Comparison of ENCODE assay signal across 9 cellular contexts in the genomic region with DNA sequence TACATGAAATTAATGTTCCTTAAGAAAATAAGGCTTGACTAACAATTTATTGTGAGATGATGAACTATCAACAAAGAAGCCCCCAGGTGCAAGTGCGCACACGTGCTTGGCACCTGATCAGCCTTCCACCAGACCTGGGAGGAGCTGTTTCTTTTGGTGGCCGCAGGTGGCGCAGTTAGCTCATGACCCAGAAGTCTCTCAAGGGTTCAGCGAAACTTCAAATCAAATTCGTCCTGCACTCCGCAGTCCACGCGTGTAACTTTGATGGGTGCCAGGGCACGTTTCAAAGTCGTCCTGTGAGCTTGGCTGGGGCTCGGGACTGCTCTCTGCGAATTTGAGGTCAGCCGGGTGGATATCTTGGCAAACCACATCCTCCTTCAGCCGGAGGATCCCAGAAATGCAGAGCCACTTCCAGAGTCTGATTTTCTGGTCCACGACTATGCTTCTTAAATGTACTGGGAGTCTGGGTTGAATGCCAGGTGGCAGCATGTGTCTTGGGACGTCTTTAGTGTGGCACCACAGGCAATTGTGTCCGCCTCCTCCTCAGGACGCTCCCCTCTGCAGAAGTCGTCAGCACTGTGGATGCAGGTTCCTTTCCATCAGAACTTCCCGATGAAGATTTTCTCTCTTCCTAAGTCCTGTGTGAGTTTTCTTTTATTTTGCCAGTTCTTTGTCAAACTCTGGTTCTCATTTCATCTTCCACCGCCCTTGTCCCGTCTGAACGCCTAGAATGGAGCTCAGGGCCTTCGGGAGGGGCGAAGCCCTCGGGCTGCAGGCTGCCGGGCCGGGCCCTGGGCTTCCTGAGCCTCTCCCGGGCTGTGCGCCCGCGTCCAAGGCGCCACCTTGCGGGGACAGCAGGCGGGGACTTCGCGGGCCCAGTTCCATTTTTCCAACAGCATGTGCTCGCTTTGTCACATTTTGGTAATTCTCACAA.
DNase-seq lines count a peak whose midpoint lies in the region; ATAC-seq, FAIRE-seq and TF ChIP-seq lines count a peak whose summit lies in the region.
"Had no signal": no experiment of that assay in that cellular context is flagged by ENCODE, and none has a peak within 500 bp of the region (broad histone marks: within the 10 kb centered on the region; RNA-seq: fewer than 3 reads in every experiment).

No MANE protein-coding gene starts in this region.

- H3K27ac ChIP-seq in A673 (ENCODE audit: low read depth, low read length, poor library complexity, severe bottlenecking) (no peak overlapping the region), IMR-90 (ENCODE audit: insufficient read depth, low read length) (no peak overlapping the region), astrocyte (ENCODE audit: low read depth, low read length) (no peak overlapping the region), left lung (no peak overlapping the region), thoracic aorta (no peak overlapping the region)

- H3K23ac ChIP-seq in IMR-90 (ENCODE audit: low read depth, low read length) = no peak overlapping the region

- peak; percentile 55 for TF ChIP-seq RAD21 in IMR-90 (IDR thresholded peaks at IDR 0.05; ENCODE audit: low read length)

- peak overlapping the region; percentile 0; the same call in 1 of the 2 replicates for H2AK5ac ChIP-seq in IMR-90 (ENCODE audit: low read depth, low read length)

- BruUV-seq in A673 (replicated peaks; lab: Mats Ljungman, UMichigan) (no TSS peak), IMR-90 (replicated peaks; lab: Mats Ljungman, UMichigan) (no TSS peak)

- peaks cover 0 to 2% of the 10 kb centered on the region in 2 experiments; a peak in 1 of 4 replicates for H3K79me1 ChIP-seq in IMR-90 (ENCODE audit: low read depth in 1 of 2, low read length in 2 of 2)

- in situ Hi-C loops in IMR-90 (cut with MboI; ENCODE audit: low sequenced_read_pairs) = no loop called here

- H2BK120ac ChIP-seq in IMR-90 (ENCODE audit: low read depth, low read length) = peak overlapping the region; percentile 47

- no peaks in the 10 kb centered on the region for H3K27me3 ChIP-seq in A673 (replicated peaks; ENCODE audit: insufficient read depth, low read depth, low read length, poor library complexity)
- H3K27me3 ChIP-seq in IMR-90 (ENCODE audit: control insufficient read depth, insufficient read depth, low read length) = no peaks in the 10 kb centered on the region
- H3K27me3 ChIP-seq in astrocyte (ENCODE audit: insufficient read depth, low read length) = no peaks in the 10 kb centered on the region
- no peaks in the 10 kb centered on the region for H3K27me3 ChIP-seq in left lung
- no peaks in the 10 kb centered on the region for H3K27me3 ChIP-seq in thoracic aorta (replicated peaks; ENCODE audit: insufficient read depth)

- H3K4me2 ChIP-seq in IMR-90 (ENCODE audit: low read depth, low read length) (no peak overlapping the region), astrocyte (ENCODE audit: low read length) (no peak overlapping the region)

- TF ChIP-seq POLR2A in IMR-90 (IDR thresholded peaks at IDR 0.05; ENCODE audit: low read depth, low read length) = no peak

- no peaks in the 10 kb centered on the region for H3K4me1 ChIP-seq in A673 (ENCODE audit: insufficient read depth, low read length, poor library complexity, severe bottlenecking)
- H3K4me1 ChIP-seq in IMR-90 (ENCODE audit: control insufficient read depth, insufficient read depth, low read length) = peaks cover 3% of the 10 kb centered on the region; the same call in 1 of the 2 replicates
- no peaks in the 10 kb centered on the region for H3K4me1 ChIP-seq in astrocyte (ENCODE audit: insufficient read depth, low read length)
- no peaks in the 10 kb centered on the region for H3K4me1 ChIP-seq in left lung
- H3K4me1 ChIP-seq in thoracic aorta (ENCODE audit: control insufficient read depth in 1 of 2, low read depth in 2 of 2) = no peaks in the 10 kb centered on the region

- WGBS in IMR-90 (ENCODE audit: extremely low coverage in 2 of 2, insufficient read length in 1 of 2), 2 experiments = 59% methylated on average over 17 of the region's 39 CpGs; no CpG with 5 or more reads in 1 of the 2 experiments

- peak overlapping the region; percentile 61 for H2AFZ ChIP-seq in IMR-90 (replicated peaks; ENCODE audit: low read length, poor library complexity)
- H2AFZ ChIP-seq in astrocyte (ENCODE audit: low read depth, low read length) = peak overlapping the region; percentile 43

- no peak overlapping the region for H3K9ac ChIP-seq in IMR-90 (ENCODE audit: low read depth, low read length)
- H3K9ac ChIP-seq in astrocyte (ENCODE audit: low read length) = no peak overlapping the region

- peaks cover 13% of the 10 kb centered on the region for H3K9me3 Mint-ChIP-seq in astrocyte (ENCODE audit: unreplicated experiment)

- 0 out of 2 replicates have a peak, but pooled peaks cover 2% of the 10 kb centered on the region for H3K9me1 ChIP-seq in IMR-90 (ENCODE audit: insufficient read depth, low read length)

- peak overlapping the region; percentile 31 to 39; a peak in 2 of 4 replicates for H4K8ac ChIP-seq in IMR-90 (ENCODE audit: low read depth in 2 of 2, low read length in 2 of 2)

- POLR2A ChIA-PET in A673 (lab: Charles Lee; ENCODE audit: low non-redundant PET) = no interaction called here
- POLR2A ChIA-PET in IMR-90 (lab: Charles Lee; ENCODE audit: unreplicated experiment) = no interaction called here

- DNase-seq in A673 (ENCODE audit: low spot score) = peak; percentile 23
- no peak for DNase-seq in IMR-90
- no peak for DNase-seq in astrocyte (ENCODE audit: low read depth)
- DNase-seq in left lung = peak; percentile 44 to 87
- no peak for DNase-seq in thoracic aorta (ENCODE audit: low spot score)
- DNase-seq in GM19239 (ENCODE audit: insufficient read length, low spot score) = no peak
- no peak for DNase-seq in KG1 (lab: John Stamatoyannopoulos, UW)

- FAIRE-seq in astrocyte (lab: Jason Lieb, UNC) (no peak), GM19239 (lab: Jason Lieb, UNC) (no peak)

- no peaks in the 10 kb centered on the region for H3K79me2 ChIP-seq in astrocyte (ENCODE audit: insufficient read depth, low read length)

- H3K4me3 ChIP-seq in A673 (ENCODE audit: low read depth, low read length, poor library complexity, severe bottlenecking) (no peak overlapping the region), IMR-90 (ENCODE audit: insufficient read depth, low read depth, low read length) (no peak overlapping the region), astrocyte (ENCODE audit: insufficient read depth, low read depth, low read length) (no peak overlapping the region), left lung (no peak overlapping the region), thoracic aorta (peak overlapping the region; percentile 61)

- H3K9me3 ChIP-seq in A673 (ENCODE audit: low read depth, low read length, poor library complexity, severe bottlenecking) = no peaks in the 10 kb centered on the region
- peaks cover 9% of the 10 kb centered on the region; the same call in 1 of the 2 replicates for H3K9me3 ChIP-seq in IMR-90 (ENCODE audit: control insufficient read depth, insufficient read depth, low read length)
- H3K9me3 ChIP-seq in astrocyte (ENCODE audit: insufficient read depth, low read depth, low read length) = peaks cover 5% of the 10 kb centered on the region
- H3K9me3 ChIP-seq in left lung = no peaks in the 10 kb centered on the region
- H3K9me3 ChIP-seq in thoracic aorta = peaks cover 2% of the 10 kb centered on the region

- CTCF ChIA-PET in A673 (lab: Charles Lee) = no interaction called here
- CTCF ChIA-PET in IMR-90 (lab: Yijun Ruan, JAX) = interaction anchor here (0.9 to 1.2 kb wide), 2 partner anchors 13 to 76 kb away, joined by 3 to 6 read pairs; no protein-coding TSS in a partner anchor

- no peak overlapping the region for H3K18ac ChIP-seq in IMR-90 (ENCODE audit: low read depth, low read length)

- no peak overlapping the region for H2BK5ac ChIP-seq in IMR-90 (ENCODE audit: low read depth, low read length, poor library complexity, severe bottlenecking)

- dilution Hi-C loops in IMR-90 (cut with HindIII; ENCODE audit: low sequenced_read_pairs, unreplicated experiment) = no loop called here

- H3K27ac Mint-ChIP-seq in astrocyte (ENCODE audit: unreplicated experiment) = no peak overlapping the region
- H3K27ac Mint-ChIP-seq: nephron had no signal

- H3K14ac ChIP-seq in IMR-90 (replicated peaks; ENCODE audit: low read depth, low read length) = 0 out of 2 replicates have a peak overlapping the region, but pooled peaks have one; percentile 13

- H2AK9ac ChIP-seq in IMR-90 (replicated peaks; ENCODE audit: low read depth, low read length, poor library complexity) = no peak overlapping the region

- no peak overlapping the region for H3K56ac ChIP-seq in IMR-90 (ENCODE audit: extremely low read depth, insufficient read depth, low read length)

- H3K4me3 Mint-ChIP-seq in astrocyte (ENCODE audit: unreplicated experiment) = no peak overlapping the region
- H3K4me3 Mint-ChIP-seq: nephron had no signal

- H2BK15ac ChIP-seq in IMR-90 (ENCODE audit: low read depth, low read length) = 0 out of 3 replicates have a peak overlapping the region, but pooled peaks have one; percentile 25

- H2BK20ac ChIP-seq in IMR-90 (ENCODE audit: low read depth, low read length) = peak overlapping the region; percentile 59; the same call in 1 of the 2 replicates

- H4K5ac ChIP-seq in IMR-90 (ENCODE audit: low read depth, low read length) = no peak overlapping the region

- TF ChIP-seq CTCF in A673 (conservative IDR thresholded peaks at IDR 0.05; ENCODE audit: low read depth, low read length) = peak; percentile 56
- peak; percentile 46 for TF ChIP-seq CTCF in IMR-90 (conservative IDR thresholded peaks at IDR 0.05; ENCODE audit: low read depth, low read length)
- TF ChIP-seq CTCF in astrocyte (IDR thresholded peaks at IDR 0.05; ENCODE audit: insufficient read depth, low read depth, low read length) = peak; percentile 58
- TF ChIP-seq CTCF in left lung (IDR thresholded peaks at IDR 0.05) = peak; percentile 57 to 59
- TF ChIP-seq CTCF in thoracic aorta (IDR thresholded peaks at IDR 0.05) = peak; percentile 45

- H3K36me3 ChIP-seq in A673 (ENCODE audit: insufficient read depth, low read length, poor library complexity, severe bottlenecking) (no peaks in the 10 kb centered on the region), IMR-90 (ENCODE audit: control insufficient read depth, insufficient read depth, low read length) (no peaks in the 10 kb centered on the region), astrocyte (ENCODE audit: insufficient read depth, low read length) (no peaks in the 10 kb centered on the region), left lung (no peaks in the 10 kb centered on the region), thoracic aorta (no peaks in the 10 kb centered on the region)

- H4K20me1 ChIP-seq in IMR-90 (ENCODE audit: insufficient read depth, low read length) = no peaks in the 10 kb centered on the region
- no peaks in the 10 kb centered on the region for H4K20me1 ChIP-seq in astrocyte (ENCODE audit: insufficient read depth, low read length)

- 0 out of 2 replicates have a peak overlapping the region, but pooled peaks have one; percentile 13 for H3K4ac ChIP-seq in IMR-90 (ENCODE audit: low read depth, low read length)

- H3K36me3 Mint-ChIP-seq in astrocyte (ENCODE audit: low read depth, unreplicated experiment) = peaks cover 8% of the 10 kb centered on the region

- peaks cover 9% of the 10 kb centered on the region for H3K4me1 Mint-ChIP-seq in astrocyte (ENCODE audit: low read depth, unreplicated experiment)

- H3K27me3 Mint-ChIP-seq in astrocyte (ENCODE audit: low read depth, unreplicated experiment) = no peaks in the 10 kb centered on the region

- ATAC-seq in IMR-90 (ENCODE audit: low read depth) (peak; percentile 85), left lung (peak; percentile 96), thoracic aorta (ENCODE audit: insufficient number of reproducible peaks, low FRiP score, low read depth) (no peak), GM18867 (IDR thresholded peaks at IDR 0.05; ENCODE audit: unreplicated experiment) (no peak)

- peak overlapping the region; percentile 23 for H4K91ac ChIP-seq in IMR-90 (ENCODE audit: insufficient read depth, low read depth, low read length)

- intact Hi-C loops in A673 (cut with micrococcal nuclease; ENCODE audit: unreplicated experiment) (no loop called here), IMR-90 (cut with micrococcal nuclease) (loop anchor here (1.0 kb wide), 1 partner anchor 81 kb away; no protein-coding TSS in a partner anchor), left lung (cut with DNase I) (no loop called here)

Comparison
In these comparisons a context has a peak if more than half of its experiments do, and no peak if none do; other contexts are left out.
1. DNase-seq: peak in A673 (single experiment) and left lung (2 of 2); none in IMR-90 (single experiment), astrocyte (single experiment), thoracic aorta (single experiment), GM19239 (single experiment) and KG1 (single experiment).
2. ATAC-seq: peak in IMR-90 (single experiment) and left lung (single experiment); none in thoracic aorta (single experiment) and GM18867 (single experiment).
3. Peak in every context shown above with its lines, with median percentiles within 50 percentile points of each other: CTCF ChIP-seq.